Comparison of ENCODE assay signal across 1 cellular context in genomic region chr14:28831126-28831525, GRCh38.
TF ChIP-seq lines count a peak whose summit lies in the region.

No MANE protein-coding gene starts in this region.

TF ChIP-seq in K562, 482 proteins besides CTCF, POLR2A, EP300 and RAD21 (continued from another document):
- TF ChIP-seq ZNF280B (CRISPR knock-in tag; IDR thresholded peaks at IDR 0.05), result no peak
